In genomic region chr18:64994370-64994769, GRCh38 we compare ENCODE assay signal across 31 cellular contexts.
A peak's percentile ranks its signal among the peaks of the same experiment; 100 is the strongest.
DNase-seq lines count a peak whose midpoint lies in the region; ATAC-seq and TF ChIP-seq lines count a peak whose summit lies in the region.
"Had no signal": no experiment of that assay in that cellular context is flagged by ENCODE, and none has a peak within 500 bp of the region (broad histone marks: within the 10 kb centered on the region; RNA-seq: fewer than 3 reads in every experiment).

No MANE protein-coding gene starts in this region.

- no peaks in the 10 kb centered on the region for H3K27me3 Mint-ChIP-seq in T-helper 17 cell
- H3K27me3 Mint-ChIP-seq: CD4-positive, alpha-beta memory T cell; dendritic cell treated with granulocyte-macrophage colony-stimulating factor and Interleukin-4, amounts not matched to agents 40 ng/mL and 50 ng/mL, for 4 days had no signal

- no peak for TF ChIP-seq RAD21 in neural cell (conservative IDR thresholded peaks at IDR 0.05)

- peak overlapping the region; percentile 78 for H3K4me2 ChIP-seq in OCI-LY3 (ENCODE audit: low read length)
- H3K4me2 ChIP-seq in neural cell (ENCODE audit: low read length) = peak overlapping the region; percentile 35

- no peaks in the 10 kb centered on the region for H3K9me3 ChIP-seq in OCI-LY3 (ENCODE audit: insufficient read depth, low read length)
- H3K9me3 ChIP-seq in neural cell (ENCODE audit: low read length) = no peaks in the 10 kb centered on the region
- H3K9me3 ChIP-seq in T-helper 17 cell (ENCODE audit: control insufficient read depth, low read length, poor library complexity, severe bottlenecking) = no peaks in the 10 kb centered on the region
- H3K9me3 ChIP-seq: body of pancreas, ovary, testis had no signal

- peak overlapping the region; percentile 35 for H3K9ac ChIP-seq in OCI-LY3 (ENCODE audit: low read length)
- no peak overlapping the region for H3K9ac ChIP-seq in neural cell (ENCODE audit: low read length)

- H3K27me3 ChIP-seq in OCI-LY3 (ENCODE audit: low read depth, low read length) = no peaks in the 10 kb centered on the region
- no peaks in the 10 kb centered on the region for H3K27me3 ChIP-seq in neural cell (ENCODE audit: insufficient read depth, low read depth, low read length)
- H3K27me3 ChIP-seq: body of pancreas, ovary, testis had no signal

- no peaks in the 10 kb centered on the region for H3K9me2 ChIP-seq in neural cell (ENCODE audit: insufficient read depth, low read length)

- H4K20me1 ChIP-seq in OCI-LY3 (ENCODE audit: insufficient read depth, low read length) = no peaks in the 10 kb centered on the region
- H4K20me1 ChIP-seq in neural cell (ENCODE audit: insufficient read depth) = no peaks in the 10 kb centered on the region

- no peaks in the 10 kb centered on the region for H3F3A ChIP-seq in neural cell (ENCODE audit: insufficient read depth, low read length, poor library complexity, severe bottlenecking)

- ATAC-seq in GM18868 (IDR thresholded peaks at IDR 0.05; ENCODE audit: unreplicated experiment) (peak; percentile 13), T-helper 17 cell (no peak)
- ATAC-seq: body of pancreas; stimulated activated naive CD8-positive, alpha-beta T cell treated with anti-CD3 and anti-CD28 coated beads, Interleukin-15, Interleukin-2, amounts not matched to agents 100 U/mL and 50 U/mL, for 24 hours had no signal

- H3K79me2 ChIP-seq in OCI-LY3 (ENCODE audit: low read length) (no peaks in the 10 kb centered on the region), neural cell (replicated peaks; ENCODE audit: insufficient read depth, low read length) (no peaks in the 10 kb centered on the region)

- intact Hi-C loops in posterior cingulate gyrus (cut with DNase I) = no loop called here

- no peaks in the 10 kb centered on the region for H3K4me1 Mint-ChIP-seq in T-helper 17 cell
- H3K4me1 Mint-ChIP-seq: CD4-positive, alpha-beta memory T cell; immature natural killer cell had no signal

- no peak overlapping the region for H3K4me3 Mint-ChIP-seq in T-helper 17 cell
- H3K4me3 Mint-ChIP-seq: CD4-positive, alpha-beta memory T cell; dendritic cell treated with granulocyte-macrophage colony-stimulating factor and Interleukin-4, amounts not matched to agents 40 ng/mL and 50 ng/mL, for 4 days; endodermal cell; immature natural killer cell; nephron progenitor cell; T-helper 1 cell treated with Interleukin-12 subunit alpha and Interleukin-12 subunit beta and Interleukin-4 antibody, amounts not matched to agents 30 μg/mL and 1 μg/mL, for 36 hours had no signal

- peak overlapping the region; percentile 87 for H2AFZ ChIP-seq in OCI-LY3 (ENCODE audit: low read depth, low read length)
- no peak overlapping the region for H2AFZ ChIP-seq in neural cell (ENCODE audit: low read depth, low read length)

- peak; percentile 85 for TF ChIP-seq EP300 in neural cell (conservative IDR thresholded peaks at IDR 0.05; ENCODE audit: poor library complexity, severe bottlenecking)

- TF ChIP-seq CTCF in OCI-LY3 (IDR thresholded peaks at IDR 0.05; ENCODE audit: low read depth, low read length) (no peak), neural cell (IDR thresholded peaks at IDR 0.05; ENCODE audit: poor library complexity, severe bottlenecking) (no peak)

- no peak overlapping the region for H3K27ac Mint-ChIP-seq in T-helper 17 cell
- H3K27ac Mint-ChIP-seq: dendritic cell treated with granulocyte-macrophage colony-stimulating factor and Interleukin-4, amounts not matched to agents 40 ng/mL and 50 ng/mL, for 4 days; endodermal cell; immature natural killer cell; nephron progenitor cell; T-helper 1 cell treated with Interleukin-12 subunit alpha and Interleukin-12 subunit beta and Interleukin-4 antibody, amounts not matched to agents 30 μg/mL and 1 μg/mL, for 36 hours had no signal

- DNase-seq in NCI-H748 (lab: John Stamatoyannopoulos, UW; ENCODE audit: unreplicated experiment) (peak; percentile 70), NCI-H748 treated with DMSO at 0.1 percent for 48 hours (lab: John Stamatoyannopoulos, UW) (no peak), posterior cingulate gyrus (no peak), T-helper 17 cell (no peak)
- DNase-seq: activated CD4-positive, alpha-beta T cell treated with anti-CD3 and anti-CD28 coated beads, Interleukin-2, amount 50 U/mL, for 48 hours; activated CD4-positive, CD25-positive, alpha-beta regulatory T cell; activated naive CD4-positive, alpha-beta T cell treated with Interleukin-2 at 50 U/mL for 16 hours; AML-193; body of pancreas; CD4-positive, alpha-beta memory T cell; EL; endodermal cell; H7; immature natural killer cell; KG1; left cardiac atrium; mammary epithelial cell; NCI-H1694; NCI-H524; nephron progenitor cell; ovary; retina; stimulated activated naive CD8-positive, alpha-beta T cell treated with anti-CD3 and anti-CD28 coated beads, Interleukin-15, Interleukin-2, amounts not matched to agents 100 U/mL and 50 U/mL, for 24 hours; testis had no signal

- H3K27ac ChIP-seq in OCI-LY3 (ENCODE audit: low read length) (no peak overlapping the region), neural cell (ENCODE audit: low read length) (peak overlapping the region; percentile 59)
- H3K27ac ChIP-seq: body of pancreas, ovary, SK-N-MC, skin epidermis, testis had no signal

- peak overlapping the region; percentile 69 for H3K4me3 ChIP-seq in OCI-LY3 (ENCODE audit: low read length)
- H3K4me3 ChIP-seq in neural cell (ENCODE audit: low read length) = peak overlapping the region; percentile 22
- H3K4me3 ChIP-seq: body of pancreas, ovary, SK-N-MC, skin epidermis, testis had no signal

- H3K36me3 ChIP-seq in OCI-LY3 (replicated peaks; ENCODE audit: low read depth, low read length) (no peaks in the 10 kb centered on the region), neural cell (ENCODE audit: insufficient read depth, low read length) (no peaks in the 10 kb centered on the region)
- H3K36me3 ChIP-seq: ovary had no signal

- no peaks in the 10 kb centered on the region for H3K36me3 Mint-ChIP-seq in T-helper 17 cell (ENCODE audit: low read depth)
- H3K36me3 Mint-ChIP-seq: CD4-positive, alpha-beta memory T cell; immature natural killer cell had no signal

- peaks cover 29% of the 10 kb centered on the region for H3K4me1 ChIP-seq in OCI-LY3 (ENCODE audit: low read length)
- H3K4me1 ChIP-seq: body of pancreas had no signal

TF ChIP-seq in neural cell, 6 proteins besides CTCF, POLR2A, EP300 and RAD21:
- no peak for TF ChIP-seq TAF1 (IDR thresholded peaks at IDR 0.05; ENCODE audit: low read depth)
- peak; percentile 16 for TF ChIP-seq REST (IDR thresholded peaks at IDR 0.05; ENCODE audit: borderline replicate concordance)
- TF ChIP-seq POLR2AphosphoS5 (IDR thresholded peaks at IDR 0.05) = peak; percentile 75
